Comparison of ENCODE assay signal across 27 cellular contexts in genomic region chr6:139008117-139008516, GRCh38.
"Had no signal": no experiment of that assay in that cellular context is flagged by ENCODE, and none has a peak within 500 bp of the region (broad histone marks: within the 10 kb centered on the region; RNA-seq: fewer than 3 reads in every experiment).

No MANE protein-coding gene starts in this region.

- DNase-seq: effector CD8-positive, alpha-beta T cell; endodermal cell; erythroblast; esophagus squamous epithelium; glutamatergic neuron; heart right ventricle; hippocampal formation; left cardiac atrium; left lung; mesenchymal stem cell; midbrain; naive thymus-derived CD4-positive, alpha-beta T cell; stimulated activated CD4-positive, alpha-beta T cell treated with anti-CD3 and anti-CD28 coated beads, Interleukin-12 subunit alpha, Interleukin-12 subunit beta, amount 100 ng/mL, for 4 hours; stimulated activated CD4-positive, alpha-beta T cell treated with anti-CD3 and anti-CD28 coated beads, Interleukin-1b, Interleukin-23, amount 100 ng/mL, for 48 hours; stimulated activated CD4-positive, alpha-beta T cell treated with anti-CD3 and anti-CD28 coated beads, Interleukin-4, amount 100 ng/mL, for 1 hour; stimulated activated CD8-positive, alpha-beta memory T cell treated with anti-CD3 and anti-CD28 coated beads, Interleukin-4, amount 100 ng/mL, for 48 hours; stimulated activated naive CD4-positive, alpha-beta T cell; stimulated activated naive CD8-positive, alpha-beta T cell treated with anti-CD3 and anti-CD28 coated beads, Interleukin-15, amount 100 ng/mL, for 72 hours; transverse colon had no signal

- H3K4me3 Mint-ChIP-seq: dendritic cell treated with granulocyte-macrophage colony-stimulating factor and Interleukin-4, amounts not matched to agents 40 ng/mL and 50 ng/mL, for 4 days; endodermal cell; naive thymus-derived CD4-positive, alpha-beta T cell; nephron; neural progenitor cell; stimulated activated naive CD8-positive, alpha-beta T cell treated with anti-CD3 and anti-CD28 coated beads, Interleukin-15, amount 100 ng/mL, for 72 hours had no signal

- H3K9me3 ChIP-seq: esophagus squamous epithelium, heart right ventricle, left lung, prostate gland, right atrium auricular region, suprapubic skin, transverse colon, vagina had no signal

- H2AFZ ChIP-seq: neural progenitor cell had no signal

- H3K27me3 Mint-ChIP-seq: stimulated activated naive CD8-positive, alpha-beta T cell treated with anti-CD3 and anti-CD28 coated beads, Interleukin-15, amount 100 ng/mL, for 72 hours had no signal

- H3K27ac ChIP-seq: esophagus squamous epithelium, heart right ventricle, left lung, neural progenitor cell, prostate gland, right atrium auricular region, suprapubic skin, transverse colon, vagina had no signal

- H3K4me3 ChIP-seq: esophagus squamous epithelium, heart right ventricle, left lung, neural progenitor cell, prostate gland, right atrium auricular region, smooth muscle cell, suprapubic skin, transverse colon, vagina had no signal

- H3K36me3 ChIP-seq: esophagus squamous epithelium, heart right ventricle, left lung, neural progenitor cell, prostate gland, right atrium auricular region, suprapubic skin, transverse colon, vagina had no signal

- H3K9me3 Mint-ChIP-seq: endodermal cell; naive thymus-derived CD4-positive, alpha-beta T cell; nephron; neural progenitor cell; stimulated activated naive CD8-positive, alpha-beta T cell treated with anti-CD3 and anti-CD28 coated beads, Interleukin-15, amount 100 ng/mL, for 72 hours had no signal

- H3K4me1 ChIP-seq: esophagus squamous epithelium, left lung, prostate gland, right atrium auricular region, suprapubic skin, transverse colon, vagina had no signal

- H3K36me3 Mint-ChIP-seq: naive thymus-derived CD4-positive, alpha-beta T cell; neural progenitor cell had no signal

- H3K9ac ChIP-seq: neural progenitor cell had no signal

- H3K4me2 ChIP-seq: neural progenitor cell, smooth muscle cell had no signal

- H3K27ac Mint-ChIP-seq: dendritic cell treated with granulocyte-macrophage colony-stimulating factor and Interleukin-4, amounts not matched to agents 40 ng/mL and 50 ng/mL, for 4 days; endodermal cell; naive thymus-derived CD4-positive, alpha-beta T cell; nephron; neural progenitor cell; stimulated activated naive CD8-positive, alpha-beta T cell treated with anti-CD3 and anti-CD28 coated beads, Interleukin-15, amount 100 ng/mL, for 72 hours had no signal

- H3K4me1 Mint-ChIP-seq: stimulated activated naive CD8-positive, alpha-beta T cell treated with anti-CD3 and anti-CD28 coated beads, Interleukin-15, amount 100 ng/mL, for 72 hours had no signal

- H3K27me3 ChIP-seq: esophagus squamous epithelium, heart right ventricle, left lung, neural progenitor cell, right atrium auricular region, suprapubic skin, transverse colon, vagina had no signal
